Comparison of ENCODE assay signal across 21 cellular contexts in genomic region chr5:78424680-78425079, GRCh38.
"Had no signal": no experiment of that assay in that cellular context is flagged by ENCODE, and none has a peak within 500 bp of the region (broad histone marks: within the 10 kb centered on the region; RNA-seq: fewer than 3 reads in every experiment).

No MANE protein-coding gene starts in this region.

- H3K27ac Mint-ChIP-seq: nephron; stimulated activated naive B cell treated with anti-CD40 and anti-IgM and Interleukin-4, amounts not matched to agents 10 μg/mL and 1 μg/mL and 100 μg/mL, for 72 hours had no signal

- H3K4me1 Mint-ChIP-seq: nephron; stimulated activated naive B cell treated with anti-CD40 and anti-IgM and Interleukin-4, amounts not matched to agents 10 μg/mL and 1 μg/mL and 100 μg/mL, for 72 hours had no signal

- H3K4me3 Mint-ChIP-seq: nephron; stimulated activated naive B cell treated with anti-CD40 and anti-IgM and Interleukin-4, amounts not matched to agents 10 μg/mL and 1 μg/mL and 100 μg/mL, for 72 hours had no signal

- DNase-seq: effector memory CD4-positive, alpha-beta T cell; gastrocnemius medialis; heart right ventricle; islet precursor cell; left ventricle myocardium inferior; lower lobe of right lung; mesenchymal stem cell; midbrain; psoas muscle; sigmoid colon; stimulated activated CD4-positive, alpha-beta T cell treated with anti-CD3 and anti-CD28 coated beads, Interleukin-2, amount 100 ng/mL, for 24 hours; stimulated activated CD4-positive, alpha-beta T cell treated with anti-CD3 and anti-CD28 coated beads, Interleukin-4, amount 100 ng/mL, for 4 hours; stimulated activated naive B cell treated with anti-CD40 and anti-IgM and Interleukin-4, amounts not matched to agents 10 μg/mL and 1 μg/mL and 100 μg/mL, for 72 hours; stomach; substantia nigra; transverse colon had no signal

- ATAC-seq: gastrocnemius medialis; heart right ventricle; lower lobe of right lung; psoas muscle; stimulated activated naive B cell treated with anti-CD40 and anti-IgM and Interleukin-4, amounts not matched to agents 10 μg/mL and 1 μg/mL and 100 μg/mL, for 72 hours had no signal

- H3K27ac ChIP-seq: epithelial cell of prostate, esophagus muscularis mucosa, gastrocnemius medialis, heart right ventricle, left ventricle myocardium inferior, lower lobe of right lung, psoas muscle, sigmoid colon, skin epidermis, stomach, thoracic aorta, transverse colon had no signal

- H3K4me1 ChIP-seq: esophagus muscularis mucosa, gastrocnemius medialis, heart right ventricle, left ventricle myocardium inferior, lower lobe of right lung, psoas muscle, sigmoid colon, stomach, transverse colon had no signal

- H3K4me3 ChIP-seq: esophagus muscularis mucosa, gastrocnemius medialis, heart right ventricle, left ventricle myocardium inferior, lower lobe of right lung, psoas muscle, sigmoid colon, skin epidermis, stomach, thoracic aorta, transverse colon had no signal

- H3K27me3 Mint-ChIP-seq: stimulated activated naive B cell treated with anti-CD40 and anti-IgM and Interleukin-4, amounts not matched to agents 10 μg/mL and 1 μg/mL and 100 μg/mL, for 72 hours had no signal

- H3K9me3 ChIP-seq: esophagus muscularis mucosa, gastrocnemius medialis, lower lobe of right lung, psoas muscle, sigmoid colon, stomach, thoracic aorta, transverse colon had no signal

- H3K27me3 ChIP-seq: esophagus muscularis mucosa, gastrocnemius medialis, heart right ventricle, sigmoid colon, stomach, transverse colon had no signal

- H3K36me3 ChIP-seq: thoracic aorta had no signal
